In the genomic region with DNA sequence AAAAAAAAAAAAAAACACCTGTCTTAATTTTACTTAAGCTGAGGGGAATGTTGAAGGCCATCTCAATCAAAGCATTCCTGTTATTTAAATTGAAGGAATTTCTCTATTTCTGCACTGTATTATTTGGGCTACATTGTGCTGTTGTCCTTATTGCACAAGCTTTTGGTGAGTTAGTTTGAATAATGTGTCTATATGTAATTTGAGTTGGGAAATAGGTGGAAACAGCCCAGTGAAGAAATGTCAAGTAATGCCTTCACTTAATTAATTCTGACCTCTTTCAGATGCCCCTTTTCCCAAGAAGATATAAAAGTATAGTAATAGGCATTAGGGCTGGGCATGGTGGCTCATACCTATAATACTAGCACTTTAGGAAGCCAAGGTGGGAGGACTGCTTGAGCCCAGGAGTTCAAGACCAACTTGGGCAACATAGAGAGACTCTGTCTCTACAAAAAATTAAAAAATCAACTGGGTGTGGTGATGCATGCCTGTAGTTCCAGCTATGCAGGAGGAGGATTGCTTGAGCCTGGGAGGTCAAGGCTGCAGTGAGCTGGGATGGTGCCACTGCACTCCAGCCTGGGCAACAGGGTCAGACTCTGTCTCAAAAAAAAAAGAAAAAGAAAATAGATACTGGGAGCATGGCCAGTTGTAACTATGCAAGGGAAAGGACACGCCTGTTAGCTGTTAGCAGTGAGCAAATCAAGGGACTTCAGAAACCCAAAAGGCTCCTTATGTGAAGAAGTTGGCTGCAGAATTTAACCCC, we compare ENCODE assay signal across 30 cellular contexts. TPM values are rescaled to one million over a fixed set of nuclear protein-coding genes. Genes with fewer than 3 reads are reported as not detected.
"Had no signal": no experiment of that assay in that cellular context is flagged by ENCODE, and none has a peak within 500 bp of the region (broad histone marks: within the 10 kb centered on the region; RNA-seq: fewer than 3 reads in every experiment).

No MANE protein-coding gene starts in this region.

- H3K27me3 ChIP-seq: cardiac muscle cell, ovary, stomach, uterus had no signal

- H3K4me1 ChIP-seq: uterus had no signal

- H3K27ac Mint-ChIP-seq: activated B cell treated with CpG ODN at 0.5 μM for 24 hours; activated CD4-positive, alpha-beta T cell treated with anti-CD3 and anti-CD28 coated beads for 36 hours; activated naive CD8-positive, alpha-beta T cell; activated T-cell treated with anti-CD3 and anti-CD28 coated beads, Interleukin-2, amount 50 U/mL, for 24 hours; activated T-helper 2 cell treated with anti-CD3 and anti-CD28 coated beads, Interferon-gamma antibody, Interleukin-2, Interleukin-4, amounts not matched to agents 10 μg/mL and 5 μg/mL and 100 μg/mL, durations not matched to agents 14 hours and 24 hours and 36 hours; natural killer cell treated with Interleukin-12 subunit alpha and Interleukin-12 subunit beta and Interleukin-15 and Interleukin-18, amount 100 ng/mL, for 72 hours; stimulated activated memory B cell treated with anti-CD40 and anti-IgM and Interleukin-4, amounts not matched to agents 10 μg/mL and 1 μg/mL and 100 μg/mL, for 72 hours; T-helper 17 cell had no signal

- H3K36me3 Mint-ChIP-seq: activated naive CD8-positive, alpha-beta T cell; natural killer cell treated with Interleukin-12 subunit alpha and Interleukin-12 subunit beta and Interleukin-15 and Interleukin-18, amount 100 ng/mL, for 72 hours; stimulated activated memory B cell treated with anti-CD40 and anti-IgM and Interleukin-4, amounts not matched to agents 10 μg/mL and 1 μg/mL and 100 μg/mL, for 72 hours had no signal

- H3K9me3 ChIP-seq: lower lobe of right lung, ovary, stomach, uterus had no signal

- H3K9me3 Mint-ChIP-seq: activated T-helper 2 cell treated with anti-CD3 and anti-CD28 coated beads, Interferon-gamma antibody, Interleukin-2, Interleukin-4, amounts not matched to agents 10 μg/mL and 5 μg/mL and 100 μg/mL, durations not matched to agents 14 hours and 24 hours and 36 hours; natural killer cell treated with Interleukin-12 subunit alpha and Interleukin-12 subunit beta and Interleukin-15 and Interleukin-18, amount 100 ng/mL, for 72 hours had no signal

- DNase-seq: activated B cell treated with CpG ODN at 0.5 μM for 24 hours; activated CD4-positive, alpha-beta T cell treated with anti-CD3 and anti-CD28 coated beads for 36 hours; activated CD4-positive, alpha-beta T cell treated with anti-CD3 and anti-CD28 coated beads, Interleukin-2, amount 50 U/mL, for 4 hours; activated CD8-positive, alpha-beta memory T cell treated with anti-CD3 and anti-CD28 coated beads for 24 hours; activated CD8-positive, alpha-beta memory T cell treated with anti-CD3 and anti-CD28 coated beads, Interleukin-2, amount 50 U/mL, for 4 hours; activated naive CD4-positive, alpha-beta T cell; activated T-cell treated with anti-CD3 and anti-CD28 coated beads, Interleukin-2, amount 50 U/mL, for 24 hours; amniotic stem cell; effector memory CD4-positive, alpha-beta T cell; left colon; lower lobe of right lung; stimulated activated CD4-positive, alpha-beta T cell treated with anti-CD3 and anti-CD28 coated beads, Interleukin-2, amount 100 ng/mL, for 24 hours; stomach; SW 1271; T-helper 17 cell; trophoblast cell; uterus had no signal

- H3K4me3 ChIP-seq: cardiac muscle cell, lower lobe of right lung, ovary, stomach, uterus had no signal

- FAIRE-seq: endothelial cell of umbilical vein, keratinocyte, small intestine had no signal

- H3K27ac ChIP-seq: cardiac muscle cell, lower lobe of right lung, ovary, stomach, uterus had no signal

- ATAC-seq: activated CD4-positive, alpha-beta T cell treated with anti-CD3 and anti-CD28 coated beads for 36 hours; esophagus mucosa; left colon; lower lobe of right lung; natural killer cell treated with Interleukin-12 subunit alpha and Interleukin-12 subunit beta and Interleukin-15 and Interleukin-18, amount 100 ng/mL, for 72 hours; sciatic nerve; stimulated activated memory B cell treated with anti-CD40 and anti-IgM and Interleukin-4, amounts not matched to agents 10 μg/mL and 1 μg/mL and 100 μg/mL, for 72 hours; T-helper 17 cell had no signal

- H3K36me3 ChIP-seq: cardiac muscle cell, lower lobe of right lung, ovary, stomach, uterus had no signal

- H3K4me3 Mint-ChIP-seq: activated B cell treated with CpG ODN at 0.5 μM for 24 hours; activated CD4-positive, alpha-beta T cell treated with anti-CD3 and anti-CD28 coated beads for 36 hours; activated naive CD8-positive, alpha-beta T cell; activated T-cell treated with anti-CD3 and anti-CD28 coated beads, Interleukin-2, amount 50 U/mL, for 24 hours; natural killer cell treated with Interleukin-12 subunit alpha and Interleukin-12 subunit beta and Interleukin-15 and Interleukin-18, amount 100 ng/mL, for 72 hours; stimulated activated memory B cell treated with anti-CD40 and anti-IgM and Interleukin-4, amounts not matched to agents 10 μg/mL and 1 μg/mL and 100 μg/mL, for 72 hours; T-helper 17 cell had no signal

RNA-seq across cellular contexts. Expression of a gene that starts 34.9 kb away (rescaled TPM):
- total RNA-seq: activated B cell treated with CpG ODN at 0.5 μM for 24 hours; activated CD4-positive, alpha-beta T cell treated with anti-CD3 and anti-CD28 coated beads for 36 hours; activated T-helper 2 cell treated with anti-CD3 and anti-CD28 coated beads, Interferon-gamma antibody, Interleukin-2, Interleukin-4, amounts not matched to agents 10 μg/mL and 5 μg/mL and 100 μg/mL, durations not matched to agents 14 hours and 24 hours and 36 hours; cardiac muscle cell; dermis microvascular lymphatic vessel endothelial cell; endothelial cell of umbilical vein; esophagus mucosa; left colon; lower lobe of right lung; natural killer cell treated with Interleukin-12 subunit alpha and Interleukin-12 subunit beta and Interleukin-15 and Interleukin-18, amount 100 ng/mL, for 72 hours; ovary; sciatic nerve; T-helper 17 cell; temporal lobe; uterus had no signal
- polyA plus RNA-seq: cardiac muscle cell, endothelial cell of umbilical vein, ovary, small intestine, stomach had no signal

RNA-seq across cellular contexts. Expression of a gene that starts 45.3 kb away (rescaled TPM):
- total RNA-seq: activated B cell treated with CpG ODN at 0.5 μM for 24 hours; activated CD4-positive, alpha-beta T cell treated with anti-CD3 and anti-CD28 coated beads for 36 hours; activated T-helper 2 cell treated with anti-CD3 and anti-CD28 coated beads, Interferon-gamma antibody, Interleukin-2, Interleukin-4, amounts not matched to agents 10 μg/mL and 5 μg/mL and 100 μg/mL, durations not matched to agents 14 hours and 24 hours and 36 hours; cardiac muscle cell; dermis microvascular lymphatic vessel endothelial cell; endothelial cell of umbilical vein; esophagus mucosa; left colon; lower lobe of right lung; natural killer cell treated with Interleukin-12 subunit alpha and Interleukin-12 subunit beta and Interleukin-15 and Interleukin-18, amount 100 ng/mL, for 72 hours; ovary; sciatic nerve; stomach; T-helper 17 cell; temporal lobe; uterus had no signal
- polyA plus RNA-seq: cardiac muscle cell, endothelial cell of umbilical vein, ovary, small intestine, stomach had no signal
